22 cellular contexts compared by ENCODE assay signal in genomic region chr2:1967242-1968210, GRCh38.
DNase-seq lines count a peak whose midpoint lies in the region; ATAC-seq and TF ChIP-seq lines count a peak whose summit lies in the region.
"Had no signal": no experiment of that assay in that cellular context is flagged by ENCODE, and none has a peak within 500 bp of the region (broad histone marks: within the 10 kb centered on the region; RNA-seq: fewer than 3 reads in every experiment).

No MANE protein-coding gene starts in this region.

- WGBS in heart left ventricle, 4 donors: 68 to 74% (median 70%) methylated on average over 22 of the region's 22 CpGs
- WGBS in mesenchymal stem cell: 65% methylated on average over 21 of the region's 22 CpGs

- H3K14ac ChIP-seq in mesenchymal stem cell (ENCODE audit: low read length in 2 of 2): no peak overlapping the region

- ATAC-seq in heart left ventricle (peak in 3 of 4 donors; percentile 20 to 41 (median 38)), HG02623 (IDR thresholded peaks at IDR 0.05; ENCODE audit: unreplicated experiment) (no peak)
- ATAC-seq: activated CD8-positive, alpha-beta T cell treated with anti-CD3 and anti-CD28 coated beads for 36 hours; activated T-cell treated with anti-CD3 and anti-CD28 coated beads, Interleukin-2, amount 50 U/mL, for 4 hours; body of pancreas; natural killer cell; T-cell had no signal

- H3K9me2 ChIP-seq in Karpas-422 (replicated peaks; ENCODE audit: insufficient read depth, low read length): no peaks in the 10 kb centered on the region

- H3K18ac ChIP-seq in mesenchymal stem cell (ENCODE audit: low read depth in 1 of 2, low read length in 2 of 2): no peak overlapping the region

- H3K36me3 ChIP-seq in heart left ventricle: no peaks in the 10 kb centered on the region
- no peaks in the 10 kb centered on the region for H3K36me3 ChIP-seq in left ventricle myocardium inferior
- no peaks in the 10 kb centered on the region for H3K36me3 ChIP-seq in mesenchymal stem cell (ENCODE audit: control insufficient read depth in 1 of 2, insufficient read depth in 2 of 2, low read depth in 1 of 2, low read length in 2 of 2)
- no peaks in the 10 kb centered on the region for H3K36me3 ChIP-seq in Karpas-422 (ENCODE audit: insufficient read depth, low read length)
- H3K36me3 ChIP-seq: prostate gland had no signal

- H2BK15ac ChIP-seq in mesenchymal stem cell (ENCODE audit: low read depth, poor library complexity, severe bottlenecking): no peak overlapping the region

- no peak overlapping the region for H3K4me2 ChIP-seq in mesenchymal stem cell (ENCODE audit: low read length, poor library complexity, severe bottlenecking)
- H3K4me2 ChIP-seq in Karpas-422 (ENCODE audit: low read depth, low read length, poor library complexity, severe bottlenecking): no peak overlapping the region

- TF ChIP-seq POLR2A in heart left ventricle (IDR thresholded peaks at IDR 0.05): no peak

- H3K27ac ChIP-seq in heart left ventricle: no peak overlapping the region
- no peak overlapping the region for H3K27ac ChIP-seq in left ventricle myocardium inferior (replicated peaks)
- H3K27ac ChIP-seq in mesenchymal stem cell (ENCODE audit: low read length, poor library complexity, severe bottlenecking): no peak overlapping the region
- no peak overlapping the region for H3K27ac ChIP-seq in Karpas-422 (ENCODE audit: low read length)
- H3K27ac ChIP-seq: body of pancreas, prostate gland, RWPE1 had no signal

- in situ Hi-C loops in astrocyte of the spinal cord (cut with HindIII; ENCODE audit: low sequenced_read_pairs): no loop called here

- H3K27me3 Mint-ChIP-seq in activated naive CD8-positive, alpha-beta T cell treated with anti-CD3 and anti-CD28 coated beads for 36 hours: no peaks in the 10 kb centered on the region
- H3K27me3 Mint-ChIP-seq: activated naive CD4-positive, alpha-beta T cell treated with anti-CD3 and anti-CD28 coated beads, Interleukin-2, amount 50 U/mL, for 24 hours; memory B cell had no signal

- H3K27ac Mint-ChIP-seq in activated naive CD8-positive, alpha-beta T cell treated with anti-CD3 and anti-CD28 coated beads for 36 hours: no peak overlapping the region
- H3K27ac Mint-ChIP-seq: activated CD8-positive, alpha-beta T cell treated with anti-CD3 and anti-CD28 coated beads for 36 hours; activated naive CD4-positive, alpha-beta T cell treated with anti-CD3 and anti-CD28 coated beads, Interleukin-2, amount 50 U/mL, for 24 hours; dendritic cell treated with granulocyte-macrophage colony-stimulating factor and Interleukin-4, amounts not matched to agents 40 ng/mL and 50 ng/mL, for 4 days; memory B cell; natural killer cell; T-cell had no signal

- H3K4me1 ChIP-seq in heart left ventricle (peaks cover 0 to 2% (median 0%) of the 10 kb centered on the region in 12 donors), left ventricle myocardium inferior (no peaks in the 10 kb centered on the region), mesenchymal stem cell (ENCODE audit: control insufficient read depth, insufficient read depth, low read depth, low read length) (peaks cover 25% of the 10 kb centered on the region), Karpas-422 (ENCODE audit: low read length) (no peaks in the 10 kb centered on the region)
- H3K4me1 ChIP-seq: body of pancreas, prostate gland had no signal

- no peak overlapping the region for H2BK120ac ChIP-seq in mesenchymal stem cell (ENCODE audit: low read depth, low read length)

- no peak overlapping the region for H3K23ac ChIP-seq in mesenchymal stem cell (ENCODE audit: low read length in 2 of 2)

- no peak overlapping the region for H4K91ac ChIP-seq in mesenchymal stem cell (ENCODE audit: low read length)

- H3K4me3 ChIP-seq in heart left ventricle (no peak overlapping the region), left ventricle myocardium inferior (no peak overlapping the region), astrocyte of the spinal cord (ENCODE audit: low read depth, low read length) (no peak overlapping the region), mesenchymal stem cell (ENCODE audit: insufficient read depth in 1 of 2, low read depth in 1 of 2, low read length in 2 of 2) (no peak overlapping the region), Karpas-422 (ENCODE audit: low read length) (no peak overlapping the region)
- H3K4me3 ChIP-seq: body of pancreas, prostate gland had no signal

- no peaks in the 10 kb centered on the region for H3K9me3 Mint-ChIP-seq in activated naive CD8-positive, alpha-beta T cell treated with anti-CD3 and anti-CD28 coated beads for 36 hours
- H3K9me3 Mint-ChIP-seq: activated CD8-positive, alpha-beta T cell treated with anti-CD3 and anti-CD28 coated beads for 36 hours; activated naive CD4-positive, alpha-beta T cell treated with anti-CD3 and anti-CD28 coated beads, Interleukin-2, amount 50 U/mL, for 24 hours; activated T-cell treated with anti-CD3 and anti-CD28 coated beads, Interleukin-2, amount 50 U/mL, for 4 hours; dendritic cell treated with granulocyte-macrophage colony-stimulating factor and Interleukin-4, amounts not matched to agents 40 ng/mL and 50 ng/mL, for 4 days; natural killer cell; T-cell had no signal

- TF ChIP-seq CTCF in heart left ventricle (IDR thresholded peaks at IDR 0.05) (no peak), left ventricle myocardium inferior (IDR thresholded peaks at IDR 0.05; ENCODE audit: borderline replicate concordance) (no peak), astrocyte of the spinal cord (IDR thresholded peaks at IDR 0.05; ENCODE audit: low read depth, low read length) (no peak)

- intact Hi-C loops in heart left ventricle (cut with DNase I) (no loop called here), left ventricle myocardium inferior (cut with micrococcal nuclease) (no loop called here)

- no peaks in the 10 kb centered on the region for H3K36me3 Mint-ChIP-seq in activated naive CD8-positive, alpha-beta T cell treated with anti-CD3 and anti-CD28 coated beads for 36 hours
- H3K36me3 Mint-ChIP-seq: activated naive CD4-positive, alpha-beta T cell treated with anti-CD3 and anti-CD28 coated beads, Interleukin-2, amount 50 U/mL, for 24 hours; memory B cell; natural killer cell; T-cell had no signal

- no peaks in the 10 kb centered on the region for H3K79me1 ChIP-seq in mesenchymal stem cell (replicated peaks; ENCODE audit: low read length, poor library complexity, severe bottlenecking)

- DNase-seq in heart left ventricle (no peak), left ventricle myocardium inferior (no peak), astrocyte of the spinal cord (ENCODE audit: low read depth, low spot score) (peak; percentile 25), mesenchymal stem cell (no peak), ureter (ENCODE audit: low spot score) (peak; percentile 48), Karpas-422 (no peak)
- no peak for DNase-seq in activated naive CD8-positive, alpha-beta T cell treated with anti-CD3 and anti-CD28 coated beads for 36 hours
- DNase-seq: activated CD8-positive, alpha-beta T cell treated with anti-CD3 and anti-CD28 coated beads for 36 hours; activated T-cell treated with anti-CD3 and anti-CD28 coated beads, Interleukin-2, amount 50 U/mL, for 4 hours; body of pancreas; IMR-90; MV-4-11; natural killer cell; NK-92 treated with Interleukin-12 subunit alpha and Interleukin-12 subunit beta, amount 100 ng/mL, for 24 hours; stimulated activated naive CD4-positive, alpha-beta T cell treated with Interleukin-2 at 50 U/mL for 16 hours; T-cell had no signal

- H2AFZ ChIP-seq in mesenchymal stem cell (ENCODE audit: low read depth, low read length) (no peak overlapping the region), Karpas-422 (ENCODE audit: low read length) (no peak overlapping the region)

- H4K20me1 ChIP-seq in Karpas-422 (ENCODE audit: insufficient read depth, low read depth, low read length): no peaks in the 10 kb centered on the region

- H3K4me1 Mint-ChIP-seq in activated naive CD8-positive, alpha-beta T cell treated with anti-CD3 and anti-CD28 coated beads for 36 hours: no peaks in the 10 kb centered on the region
- H3K4me1 Mint-ChIP-seq: activated naive CD4-positive, alpha-beta T cell treated with anti-CD3 and anti-CD28 coated beads, Interleukin-2, amount 50 U/mL, for 24 hours; memory B cell; natural killer cell; T-cell had no signal

- H4K8ac ChIP-seq in mesenchymal stem cell (ENCODE audit: low read length): no peak overlapping the region

- H2AK5ac ChIP-seq in mesenchymal stem cell (ENCODE audit: low read length, severe bottlenecking): peak overlapping the region; percentile 60

- H3K79me2 ChIP-seq in Karpas-422 (ENCODE audit: low read length): no peaks in the 10 kb centered on the region

- H3K4me3 Mint-ChIP-seq in activated naive CD8-positive, alpha-beta T cell treated with anti-CD3 and anti-CD28 coated beads for 36 hours: no peak overlapping the region
- H3K4me3 Mint-ChIP-seq: activated CD8-positive, alpha-beta T cell treated with anti-CD3 and anti-CD28 coated beads for 36 hours; activated naive CD4-positive, alpha-beta T cell treated with anti-CD3 and anti-CD28 coated beads, Interleukin-2, amount 50 U/mL, for 24 hours; activated T-cell treated with anti-CD3 and anti-CD28 coated beads, Interleukin-2, amount 50 U/mL, for 4 hours; dendritic cell treated with granulocyte-macrophage colony-stimulating factor and Interleukin-4, amounts not matched to agents 40 ng/mL and 50 ng/mL, for 4 days; memory B cell; natural killer cell; T-cell had no signal

- H3K9me3 ChIP-seq in heart left ventricle (peaks cover 0 to 15% (median 4%) of the 10 kb centered on the region in 12 donors), left ventricle myocardium inferior (replicated peaks) (peaks cover 13% of the 10 kb centered on the region), mesenchymal stem cell (ENCODE audit: control insufficient read depth, low read length) (no peaks in the 10 kb centered on the region), Karpas-422 (ENCODE audit: low read length) (no peaks in the 10 kb centered on the region)
- H3K9me3 ChIP-seq: body of pancreas, prostate gland had no signal

- H3K9ac ChIP-seq in mesenchymal stem cell (ENCODE audit: low read length) (no peak overlapping the region), Karpas-422 (ENCODE audit: low read length) (no peak overlapping the region)

- H2BK12ac ChIP-seq in mesenchymal stem cell (ENCODE audit: low read length in 2 of 2): no peak overlapping the region

- H2BK5ac ChIP-seq in mesenchymal stem cell (ENCODE audit: low read depth, low read length, poor library complexity, severe bottlenecking): peak overlapping the region; percentile 33

- H3K4ac ChIP-seq in mesenchymal stem cell (ENCODE audit: low read depth in 1 of 2, low read length in 2 of 2): no peak overlapping the region

- H3K27me3 ChIP-seq in heart left ventricle: no peaks in the 10 kb centered on the region
- H3K27me3 ChIP-seq in left ventricle myocardium inferior (ENCODE audit: low read depth): no peaks in the 10 kb centered on the region
- H3K27me3 ChIP-seq in mesenchymal stem cell (ENCODE audit: control insufficient read depth in 1 of 2, insufficient read depth in 1 of 2, low read length in 2 of 2): peaks cover 0 to 15% of the 10 kb centered on the region in 2 experiments
- no peaks in the 10 kb centered on the region for H3K27me3 ChIP-seq in Karpas-422 (ENCODE audit: low read length)
- H3K27me3 ChIP-seq: body of pancreas had no signal

Comparison
In these comparisons a context has a peak if more than half of its experiments do, and no peak if none do; other contexts are left out.
1. DNase-seq: peak in astrocyte of the spinal cord (single experiment) and ureter (single experiment); none in heart left ventricle (0 of 5), left ventricle myocardium inferior (single experiment), mesenchymal stem cell (single experiment), Karpas-422 (single experiment) and activated naive CD8-positive, alpha-beta T cell treated with anti-CD3 and anti-CD28 coated beads for 36 hours (single experiment).